15 cellular contexts compared by ENCODE assay signal in genomic region chr5:181219262-181220177, GRCh38. TPM values are rescaled to one million over a fixed set of nuclear protein-coding genes. Genes with fewer than 3 reads are reported as not detected.
DNase-seq lines count a peak whose midpoint lies in the region; ATAC-seq, FAIRE-seq and TF ChIP-seq lines count a peak whose summit lies in the region.
"Had no signal": no experiment of that assay in that cellular context is flagged by ENCODE, and none has a peak within 500 bp of the region (broad histone marks: within the 10 kb centered on the region; RNA-seq: fewer than 3 reads in every experiment).

No MANE protein-coding gene starts in this region.

- peaks cover 10% of the 10 kb centered on the region for H3K79me2 ChIP-seq in MM.1S (ENCODE audit: low read length)

- H3K27me3 Mint-ChIP-seq in activated CD4-positive, alpha-beta T cell treated with anti-CD3 and anti-CD28 coated beads for 36 hours = no peaks in the 10 kb centered on the region
- peaks cover 21% of the 10 kb centered on the region for H3K27me3 Mint-ChIP-seq in dendritic cell treated with granulocyte-macrophage colony-stimulating factor and Interleukin-4, amounts not matched to agents 40 ng/mL and 50 ng/mL, for 4 days

- no peaks in the 10 kb centered on the region for H4K20me1 ChIP-seq in MM.1S (ENCODE audit: insufficient read depth, low read length)

- H3K9me3 Mint-ChIP-seq in activated CD4-positive, alpha-beta T cell treated with anti-CD3 and anti-CD28 coated beads for 36 hours (ENCODE audit: low read depth) = no peaks in the 10 kb centered on the region
- no peaks in the 10 kb centered on the region for H3K9me3 Mint-ChIP-seq in dendritic cell treated with granulocyte-macrophage colony-stimulating factor and Interleukin-4, amounts not matched to agents 40 ng/mL and 50 ng/mL, for 4 days

- no peak overlapping the region for H3K4me3 ChIP-seq in MM.1S (ENCODE audit: low read length)
- no peak overlapping the region for H3K4me3 ChIP-seq in suprapubic skin

- no peak for TF ChIP-seq POLR2A in suprapubic skin (IDR thresholded peaks at IDR 0.05)

- H3K27me3 ChIP-seq in MM.1S (replicated peaks; ENCODE audit: insufficient read depth, low read length) (no peaks in the 10 kb centered on the region), suprapubic skin (no peaks in the 10 kb centered on the region)
- H3K27me3 ChIP-seq: gastroesophageal sphincter had no signal

- no peak overlapping the region for H2AFZ ChIP-seq in MM.1S (ENCODE audit: low read length)

- H3K4me3 Mint-ChIP-seq in activated CD4-positive, alpha-beta T cell treated with anti-CD3 and anti-CD28 coated beads for 36 hours = peak overlapping the region; percentile 41
- H3K4me3 Mint-ChIP-seq in dendritic cell treated with granulocyte-macrophage colony-stimulating factor and Interleukin-4, amounts not matched to agents 40 ng/mL and 50 ng/mL, for 4 days = peak overlapping the region; percentile 20

- H3K4me1 ChIP-seq in MM.1S (ENCODE audit: low read length) (peaks cover 19% of the 10 kb centered on the region), suprapubic skin (peaks cover 41% of the 10 kb centered on the region)

- no peak overlapping the region for H3K4me2 ChIP-seq in MM.1S (ENCODE audit: low read depth, low read length)

- no peak overlapping the region for H3K27ac Mint-ChIP-seq in activated CD4-positive, alpha-beta T cell treated with anti-CD3 and anti-CD28 coated beads for 36 hours
- H3K27ac Mint-ChIP-seq in dendritic cell treated with granulocyte-macrophage colony-stimulating factor and Interleukin-4, amounts not matched to agents 40 ng/mL and 50 ng/mL, for 4 days = peak overlapping the region; percentile 41

- H3K9ac ChIP-seq in MM.1S (ENCODE audit: low read length) = no peak overlapping the region
- H3K9ac ChIP-seq: KMS-11 had no signal

- ATAC-seq in activated CD4-positive, alpha-beta T cell treated with anti-CD3 and anti-CD28 coated beads for 36 hours = no peak
- ATAC-seq in left colon = no peak
- ATAC-seq: gastroesophageal sphincter had no signal

- WGBS in suprapubic skin = 74% methylated on average over 49 of the region's 49 CpGs

- peaks cover 66% of the 10 kb centered on the region for H3F3A ChIP-seq in MM.1S (ENCODE audit: insufficient read depth, low read length)

- peaks cover 1% of the 10 kb centered on the region for H3K36me3 Mint-ChIP-seq in activated CD4-positive, alpha-beta T cell treated with anti-CD3 and anti-CD28 coated beads for 36 hours (ENCODE audit: low read depth)
- peaks cover 9% of the 10 kb centered on the region for H3K36me3 Mint-ChIP-seq in dendritic cell treated with granulocyte-macrophage colony-stimulating factor and Interleukin-4, amounts not matched to agents 40 ng/mL and 50 ng/mL, for 4 days (ENCODE audit: low read depth)

- TF ChIP-seq EP300 in suprapubic skin (IDR thresholded peaks at IDR 0.05) = no peak

- H3K27ac ChIP-seq in MM.1S (ENCODE audit: low read length) = no peak overlapping the region
- no peak overlapping the region for H3K27ac ChIP-seq in suprapubic skin
- H3K27ac ChIP-seq: cardiac muscle cell, KMS-11 had no signal

- POLR2A ChIA-PET in activated CD4-positive, alpha-beta T cell treated with anti-CD3 and anti-CD28 coated beads for 36 hours (lab: Charles Lee) = interaction anchor here (0.6 kb wide), 1 partner anchor 56 kb away, joined by 3 read pairs; no protein-coding TSS in a partner anchor

- no peak for FAIRE-seq in GM19239 (lab: Jason Lieb, UNC)
- FAIRE-seq: islet of Langerhans had no signal

- DNase-seq in activated CD4-positive, alpha-beta T cell treated with anti-CD3 and anti-CD28 coated beads for 36 hours = no peak
- no peak for DNase-seq in activated CD4-positive, alpha-beta T cell treated with anti-CD3 and anti-CD28 coated beads, Interleukin-2, amount 50 U/mL, for 1 hour
- DNase-seq in MM.1S = peak; percentile 2
- DNase-seq in posterior vena cava (ENCODE audit: low spot score) = peak; percentile 70
- no peak for DNase-seq in GM19239 (ENCODE audit: insufficient read length, low spot score)
- DNase-seq in suprapubic skin (ENCODE audit: low spot score in 2 of 2) = no peak
- DNase-seq in left colon = no peak
- DNase-seq: activated CD4-positive, CD25-positive, alpha-beta regulatory T cell treated with anti-CD3 and anti-CD28 coated beads, Interleukin-2, amount 50 U/mL, for 72 hours; NCI-H146; NCI-H510A treated with DMSO at 0.1 percent for 48 hours had no signal

- intact Hi-C loops in activated CD4-positive, alpha-beta T cell treated with anti-CD3 and anti-CD28 coated beads for 36 hours (cut with DNase I, micrococcal nuclease) = no loop called here
- intact Hi-C loops in dendritic cell treated with granulocyte-macrophage colony-stimulating factor and Interleukin-4, amounts not matched to agents 40 ng/mL and 50 ng/mL, for 4 days (cut with micrococcal nuclease) = loop anchor here (5.0 kb wide), 1 partner anchor 43 kb away; the partner anchor contains the start of gene TRIM52
- intact Hi-C loops in posterior vena cava (cut with DNase I) = no loop called here
- intact Hi-C loops in left colon (cut with DNase I, micrococcal nuclease) = no loop called here

- CTCF ChIA-PET in activated CD4-positive, alpha-beta T cell treated with anti-CD3 and anti-CD28 coated beads for 36 hours (lab: Charles Lee) = no interaction called here

- no peaks in the 10 kb centered on the region for H3K36me3 ChIP-seq in MM.1S (replicated peaks; ENCODE audit: insufficient read depth, low read length)
- no peaks in the 10 kb centered on the region for H3K36me3 ChIP-seq in suprapubic skin
- H3K36me3 ChIP-seq: cardiac muscle cell, gastroesophageal sphincter had no signal

- no peaks in the 10 kb centered on the region for H3K9me2 ChIP-seq in MM.1S (replicated peaks; ENCODE audit: insufficient read depth, low read length)

- H3K4me1 Mint-ChIP-seq in activated CD4-positive, alpha-beta T cell treated with anti-CD3 and anti-CD28 coated beads for 36 hours = peaks cover 54% of the 10 kb centered on the region
- H3K4me1 Mint-ChIP-seq in dendritic cell treated with granulocyte-macrophage colony-stimulating factor and Interleukin-4, amounts not matched to agents 40 ng/mL and 50 ng/mL, for 4 days (ENCODE audit: low read depth) = peaks cover 61% of the 10 kb centered on the region

- H3K9me3 ChIP-seq in MM.1S (replicated peaks; ENCODE audit: insufficient read depth, low read length) (no peaks in the 10 kb centered on the region), suprapubic skin (no peaks in the 10 kb centered on the region)
- H3K9me3 ChIP-seq: gastroesophageal sphincter had no signal

- TF ChIP-seq CTCF in MM.1S (IDR thresholded peaks at IDR 0.05; ENCODE audit: low read length) (no peak), suprapubic skin (IDR thresholded peaks at IDR 0.05) (no peak)

RNA-seq across cellular contexts. Expression of gene TRIM41, which starts 3.6 kb away (rescaled TPM):
- total RNA-seq in activated CD4-positive, alpha-beta T cell treated with anti-CD3 and anti-CD28 coated beads for 36 hours = 10 to 100 TPM; 27.0 to 30.7 TPM
- total RNA-seq in posterior vena cava (10 to 100 TPM; 15.2 to 20.4 TPM), suprapubic skin (10 to 100 TPM; 13.3 to 23.3 (median 16.2) TPM), left colon (10 to 100 TPM; 21.5 to 32.0 TPM)

RNA-seq across cellular contexts. Expression of gene TRIM7, which starts 14.5 kb away (rescaled TPM):
- total RNA-seq in activated CD4-positive, alpha-beta T cell treated with anti-CD3 and anti-CD28 coated beads for 36 hours = 1 to 10 TPM; 1.4 to 1.6 TPM
- 1 to 10 TPM; 3.1 to 3.5 TPM for total RNA-seq in posterior vena cava
- 10 to 100 TPM; 52.0 to 79.0 (median 69.4) TPM for total RNA-seq in suprapubic skin
- total RNA-seq in left colon = 10 to 100 TPM in 1 of 2 donors, 1 to 10 TPM in 1; 5.8 to 14.2 TPM

RNA-seq across cellular contexts. Expression of gene RACK1, which starts 24.2 kb away (rescaled TPM):
- total RNA-seq in activated CD4-positive, alpha-beta T cell treated with anti-CD3 and anti-CD28 coated beads for 36 hours = 1,000 to 10,000 TPM; 2,724 to 3,901 TPM
- total RNA-seq in posterior vena cava = 1,000 to 10,000 TPM; 1,013 to 1,030 TPM
- total RNA-seq in suprapubic skin = 1,000 to 10,000 TPM; 2,440 to 4,496 (median 3,996) TPM
- total RNA-seq in left colon = 1,000 to 10,000 TPM; 1,192 to 1,207 TPM

RNA-seq across cellular contexts. Expression of gene TRIM52, which starts 41.4 kb away (rescaled TPM):
- 10 to 100 TPM; 10.4 to 13.1 TPM for total RNA-seq in activated CD4-positive, alpha-beta T cell treated with anti-CD3 and anti-CD28 coated beads for 36 hours
- total RNA-seq in posterior vena cava (10 to 100 TPM in 1 of 2 donors, 1 to 10 TPM in 1; 9.5 to 12.1 TPM), suprapubic skin (10 to 100 TPM in 2 of 4 donors, 1 to 10 TPM in 2; 6.7 to 15.4 (median 10.1) TPM), left colon (10 to 100 TPM; 11.4 to 13.1 TPM)

Comparison
In these comparisons a context has a peak if more than half of its experiments do, and no peak if none do; other contexts are left out.
1. DNase-seq: peak in MM.1S (single experiment) and posterior vena cava (single experiment); none in activated CD4-positive, alpha-beta T cell treated with anti-CD3 and anti-CD28 coated beads for 36 hours (single experiment), activated CD4-positive, alpha-beta T cell treated with anti-CD3 and anti-CD28 coated beads, Interleukin-2, amount 50 U/mL, for 1 hour (single experiment), GM19239 (single experiment), suprapubic skin (0 of 2) and left colon (0 of 2).